Comparison of ENCODE assay signal across 8 cellular contexts in genomic region chr3:136327671-136328070, GRCh38.
"Had no signal": no experiment of that assay in that cellular context is flagged by ENCODE, and none has a peak within 500 bp of the region (broad histone marks: within the 10 kb centered on the region; RNA-seq: fewer than 3 reads in every experiment).

No MANE protein-coding gene starts in this region.

- ATAC-seq: GM23338, HCT116 had no signal

- DNase-seq: GM23248, GOT3, H7, H9, HCEC 1CT, HFFc6 had no signal
